ENCODE assay signal across 8 cellular contexts in genomic region chr2:112646102-112646719, GRCh38. TPM values are rescaled to one million over a fixed set of nuclear protein-coding genes. Genes with fewer than 3 reads are reported as not detected.
DNase-seq lines count a peak whose midpoint lies in the region; ATAC-seq lines count a peak whose summit lies in the region.

No MANE protein-coding gene starts in this region.

- WGBS in iPS DF 6.9 (ENCODE audit: insufficient coverage, insufficient read length), result no CpG with 5 or more reads among the region's 69 CpGs

- peak; percentile 27 for ATAC-seq in HG02852 (IDR thresholded peaks at IDR 0.05; ENCODE audit: unreplicated experiment)

- peaks cover 40% of the 10 kb centered on the region for H3K36me3 Mint-ChIP-seq in activated naive CD8-positive, alpha-beta T cell treated with anti-CD3 and anti-CD28 coated beads for 36 hours

- peak overlapping the region; percentile 100 for H3K4me3 ChIP-seq in iPS DF 6.9 (ENCODE audit: low read length)

- no peak overlapping the region for H3K27ac ChIP-seq in iPS DF 6.9 (ENCODE audit: low read length)

- H3K9me3 ChIP-seq in iPS DF 6.9 (ENCODE audit: control insufficient read depth, insufficient read depth, low read length), result no peaks in the 10 kb centered on the region

- H3K27me3 ChIP-seq in iPS DF 6.9 (ENCODE audit: control insufficient read depth, insufficient read depth, low read length), result no peaks in the 10 kb centered on the region

- peak overlapping the region; percentile 87 for H3K27ac Mint-ChIP-seq in activated naive CD8-positive, alpha-beta T cell treated with anti-CD3 and anti-CD28 coated beads for 36 hours

- H3K4me3 Mint-ChIP-seq in activated naive CD8-positive, alpha-beta T cell treated with anti-CD3 and anti-CD28 coated beads for 36 hours, result peak overlapping the region; percentile 97

- H3K9me3 Mint-ChIP-seq in activated naive CD8-positive, alpha-beta T cell treated with anti-CD3 and anti-CD28 coated beads for 36 hours, result no peaks in the 10 kb centered on the region

- H3K4me1 ChIP-seq in iPS DF 6.9 (ENCODE audit: control insufficient read depth, insufficient read depth, low read length), result no peaks in the 10 kb centered on the region

- H3K36me3 ChIP-seq in iPS DF 6.9 (ENCODE audit: control insufficient read depth, insufficient read depth, low read length), result peaks cover 8% of the 10 kb centered on the region; the same call in 1 of the 2 replicates

- DNase-seq in NCI-H2081 (lab: John Stamatoyannopoulos, UW) (peak; percentile 54 to 62), NCI-H2081 treated with DMSO at 0.1 percent for 48 hours (lab: John Stamatoyannopoulos, UW) (no peak), NCI-H748 treated with DMSO at 0.1 percent for 48 hours (lab: John Stamatoyannopoulos, UW) (peak; percentile 36), iPS DF 6.9 (ENCODE audit: low read depth, low spot score) (no peak), CD1c-positive myeloid dendritic cell (ENCODE audit: extremely low spot score) (no peak)
- DNase-seq in activated naive CD8-positive, alpha-beta T cell treated with anti-CD3 and anti-CD28 coated beads for 36 hours, result peak; percentile 72
- DNase-seq in stimulated activated CD4-positive, alpha-beta T cell treated with anti-CD3 and anti-CD28 coated beads, Interleukin-1b, Interleukin-23, amount 100 ng/mL, for 4 hours (ENCODE audit: low read depth in 2 of 2), result peak; percentile 43 to 55

- peaks cover 57% of the 10 kb centered on the region for H3K4me1 Mint-ChIP-seq in activated naive CD8-positive, alpha-beta T cell treated with anti-CD3 and anti-CD28 coated beads for 36 hours

- no peaks in the 10 kb centered on the region for H3K27me3 Mint-ChIP-seq in activated naive CD8-positive, alpha-beta T cell treated with anti-CD3 and anti-CD28 coated beads for 36 hours

RNA-seq across cellular contexts. Expression of gene SLC20A1, which starts 0.5 kb away (rescaled TPM):
- total RNA-seq in activated naive CD8-positive, alpha-beta T cell treated with anti-CD3 and anti-CD28 coated beads for 36 hours, result 10 to 100 TPM; 81.8 to 84.6 TPM

Comparison
In these comparisons a context has a peak if more than half of its experiments do, and no peak if none do; other contexts are left out.
1. DNase-seq: peak in NCI-H2081 (2 of 2), NCI-H748 treated with DMSO at 0.1 percent for 48 hours (single experiment), activated naive CD8-positive, alpha-beta T cell treated with anti-CD3 and anti-CD28 coated beads for 36 hours (single experiment) and stimulated activated CD4-positive, alpha-beta T cell treated with anti-CD3 and anti-CD28 coated beads, Interleukin-1b, Interleukin-23, amount 100 ng/mL, for 4 hours (2 of 2); none in NCI-H2081 treated with DMSO at 0.1 percent for 48 hours (single experiment), iPS DF 6.9 (single experiment) and CD1c-positive myeloid dendritic cell (single experiment).